ENCODE assay signal across 17 cellular contexts in genomic region chr6:34084591-34085280, GRCh38.
DNase-seq lines count a peak whose midpoint lies in the region; ATAC-seq and TF ChIP-seq lines count a peak whose summit lies in the region.
"Had no signal": no experiment of that assay in that cellular context is flagged by ENCODE, and none has a peak within 500 bp of the region (broad histone marks: within the 10 kb centered on the region; RNA-seq: fewer than 3 reads in every experiment).

No MANE protein-coding gene starts in this region.

- no peaks in the 10 kb centered on the region for H3K9me2 ChIP-seq in GM23338 (ENCODE audit: insufficient read depth)

- H3K36me3 Mint-ChIP-seq in GM23338 (ENCODE audit: low read depth) = peaks cover 5% of the 10 kb centered on the region; the same call in 1 of the 3 replicates
- no peaks in the 10 kb centered on the region for H3K36me3 Mint-ChIP-seq in activated T-helper 2 cell treated with anti-CD3 and anti-CD28 coated beads, Interferon-gamma antibody, Interleukin-2, Interleukin-4, amounts not matched to agents 10 μg/mL and 5 μg/mL and 100 μg/mL, durations not matched to agents 14 hours and 24 hours and 36 hours (ENCODE audit: low read depth)
- H3K36me3 Mint-ChIP-seq: CD4-positive, alpha-beta memory T cell had no signal

- H3K27me3 Mint-ChIP-seq in GM23338 (ENCODE audit: insufficient read depth, low read depth, poor library complexity) = peaks cover 19% of the 10 kb centered on the region
- H3K27me3 Mint-ChIP-seq in activated T-helper 2 cell treated with anti-CD3 and anti-CD28 coated beads, Interferon-gamma antibody, Interleukin-2, Interleukin-4, amounts not matched to agents 10 μg/mL and 5 μg/mL and 100 μg/mL, durations not matched to agents 14 hours and 24 hours and 36 hours (ENCODE audit: low read depth) = no peaks in the 10 kb centered on the region

- H3K4me3 ChIP-seq in GM23338 = no peak overlapping the region
- H3K4me3 ChIP-seq: PC-9, SJCRH30 had no signal

- no peak overlapping the region for H3K27ac ChIP-seq in GM23338 (ENCODE audit: low read depth)
- H3K27ac ChIP-seq: PC-9, SJCRH30 had no signal

- H3K27me3 ChIP-seq in GM23338 (ENCODE audit: insufficient read depth) = no peaks in the 10 kb centered on the region

- 0 out of 2 replicates have a peak, but pooled peaks cover 2% of the 10 kb centered on the region for H3K4me1 ChIP-seq in GM23338 (ENCODE audit: insufficient read depth)
- H3K4me1 ChIP-seq: SJCRH30 had no signal

- ATAC-seq in GM23338 (no peak), GM18861 (IDR thresholded peaks at IDR 0.05; ENCODE audit: unreplicated experiment) (no peak), GM19463 (IDR thresholded peaks at IDR 0.05; ENCODE audit: unreplicated experiment) (no peak)
- ATAC-seq: HCT116 had no signal

- no peaks in the 10 kb centered on the region; the same call in 1 of the 2 replicates for H3F3A ChIP-seq in GM23338 (replicated peaks; ENCODE audit: low read depth)

- H2AFZ ChIP-seq in GM23338 = no peak overlapping the region
- H2AFZ ChIP-seq: PC-9 had no signal

- TF ChIP-seq CTCF in GM23338 (conservative IDR thresholded peaks at IDR 0.05; ENCODE audit: low read depth in 2 of 2) = no peak

- no peaks in the 10 kb centered on the region for H3K9me3 Mint-ChIP-seq in GM23338
- no peaks in the 10 kb centered on the region for H3K9me3 Mint-ChIP-seq in activated T-helper 2 cell treated with anti-CD3 and anti-CD28 coated beads, Interferon-gamma antibody, Interleukin-2, Interleukin-4, amounts not matched to agents 10 μg/mL and 5 μg/mL and 100 μg/mL, durations not matched to agents 14 hours and 24 hours and 36 hours

- DNase-seq in NCI-H2029 treated with DMSO at 0.1 percent for 48 hours (lab: John Stamatoyannopoulos, UW) (peak; percentile 19), NCI-H2029 (lab: John Stamatoyannopoulos, UW) (no peak), GM23338 (ENCODE audit: low spot score) (no peak), NCI-H510A (lab: John Stamatoyannopoulos, UW) (peak; percentile 27), cerebellum (ENCODE audit: low spot score) (peak; percentile 87)
- DNase-seq in activated T-helper 2 cell treated with anti-CD3 and anti-CD28 coated beads, Interferon-gamma antibody, Interleukin-2, Interleukin-4, amounts not matched to agents 10 μg/mL and 5 μg/mL and 100 μg/mL, durations not matched to agents 14 hours and 24 hours and 36 hours (ENCODE audit: low spot score) = no peak
- DNase-seq: CD4-positive, alpha-beta memory T cell; KBM-7; MV-4-11; NCI-H1436; NCI-H526 treated with DMSO at 0.1 percent for 48 hours; PC-9; SJCRH30; T-helper 2 cell had no signal

- H3K4me1 Mint-ChIP-seq in GM23338 = peaks cover 28% of the 10 kb centered on the region
- no peaks in the 10 kb centered on the region for H3K4me1 Mint-ChIP-seq in activated T-helper 2 cell treated with anti-CD3 and anti-CD28 coated beads, Interferon-gamma antibody, Interleukin-2, Interleukin-4, amounts not matched to agents 10 μg/mL and 5 μg/mL and 100 μg/mL, durations not matched to agents 14 hours and 24 hours and 36 hours (ENCODE audit: low read depth)
- H3K4me1 Mint-ChIP-seq: CD4-positive, alpha-beta memory T cell had no signal

- H3K79me2 ChIP-seq in GM23338 (replicated peaks; ENCODE audit: insufficient read depth) = no peaks in the 10 kb centered on the region

- no peaks in the 10 kb centered on the region for H4K20me1 ChIP-seq in GM23338 (replicated peaks; ENCODE audit: insufficient read depth)

- peak overlapping the region; percentile 72 for H3K27ac Mint-ChIP-seq in GM23338
- no peak overlapping the region for H3K27ac Mint-ChIP-seq in activated T-helper 2 cell treated with anti-CD3 and anti-CD28 coated beads, Interferon-gamma antibody, Interleukin-2, Interleukin-4, amounts not matched to agents 10 μg/mL and 5 μg/mL and 100 μg/mL, durations not matched to agents 14 hours and 24 hours and 36 hours
- H3K27ac Mint-ChIP-seq: CD4-positive, alpha-beta memory T cell had no signal

- no peak overlapping the region for H3K4me3 Mint-ChIP-seq in GM23338
- H3K4me3 Mint-ChIP-seq in activated T-helper 2 cell treated with anti-CD3 and anti-CD28 coated beads, Interferon-gamma antibody, Interleukin-2, Interleukin-4, amounts not matched to agents 10 μg/mL and 5 μg/mL and 100 μg/mL, durations not matched to agents 14 hours and 24 hours and 36 hours (ENCODE audit: low read depth) = no peak overlapping the region
- H3K4me3 Mint-ChIP-seq: CD4-positive, alpha-beta memory T cell had no signal

- no peaks in the 10 kb centered on the region for H3K36me3 ChIP-seq in GM23338 (ENCODE audit: insufficient read depth)
- H3K36me3 ChIP-seq: SJCRH30 had no signal

- intact Hi-C loops in activated T-helper 2 cell treated with anti-CD3 and anti-CD28 coated beads, Interferon-gamma antibody, Interleukin-2, Interleukin-4, amounts not matched to agents 10 μg/mL and 5 μg/mL and 100 μg/mL, durations not matched to agents 14 hours and 24 hours and 36 hours (cut with micrococcal nuclease) = no loop called here

- H3K4me2 ChIP-seq in GM23338 = no peak overlapping the region
- H3K4me2 ChIP-seq: PC-9 had no signal

TF ChIP-seq in GM23338, 12 proteins besides CTCF, POLR2A, EP300 and RAD21 (continues in another document):
- TF ChIP-seq EZH2 (IDR thresholded peaks at IDR 0.05; ENCODE audit: low read depth, unreplicated experiment) = no peak
- TF ChIP-seq ETS1 (IDR thresholded peaks at IDR 0.05) = no peak
- no peak for TF ChIP-seq ZNF114 (CRISPR knock-in tag; IDR thresholded peaks at IDR 0.05)
- TF ChIP-seq EZH2phosphoT487 (IDR thresholded peaks at IDR 0.05; ENCODE audit: unreplicated experiment) = no peak
- TF ChIP-seq CREB1 (CRISPR knock-in tag; IDR thresholded peaks at IDR 0.05; ENCODE audit: low read depth) = no peak
- no peak for TF ChIP-seq NANOG (IDR thresholded peaks at IDR 0.05; ENCODE audit: borderline replicate concordance)
- no peak for TF ChIP-seq STAT1 (IDR thresholded peaks at IDR 0.05; ENCODE audit: unreplicated experiment)

Comparison
In these comparisons a context has a peak if more than half of its experiments do, and no peak if none do; other contexts are left out.
1. DNase-seq: peak in NCI-H2029 treated with DMSO at 0.1 percent for 48 hours (single experiment), NCI-H510A (single experiment) and cerebellum (single experiment); none in NCI-H2029 (single experiment), GM23338 (single experiment) and activated T-helper 2 cell treated with anti-CD3 and anti-CD28 coated beads, Interferon-gamma antibody, Interleukin-2, Interleukin-4, amounts not matched to agents 10 μg/mL and 5 μg/mL and 100 μg/mL, durations not matched to agents 14 hours and 24 hours and 36 hours (single experiment).